In genomic region chr11:8566613-8567210, GRCh38 we compare ENCODE assay signal across 8 cellular contexts. TPM values are rescaled to one million over a fixed set of nuclear protein-coding genes. Genes with fewer than 3 reads are reported as not detected.
DNase-seq lines count a peak whose midpoint lies in the region; ATAC-seq and TF ChIP-seq lines count a peak whose summit lies in the region.

No MANE protein-coding gene starts in this region.

- no peak overlapping the region for H3K4me2 ChIP-seq in osteoblast (ENCODE audit: insufficient read depth, low read length)

- intact Hi-C loops in activated CD4-positive, alpha-beta T cell treated with anti-CD3 and anti-CD28 coated beads for 36 hours (cut with DNase I, micrococcal nuclease) = loop anchor here (1.0 to 2.0 kb wide), 7 partner anchors 228 to 560 kb away; no protein-coding TSS in a partner anchor
- intact Hi-C loops in esophagus muscularis mucosa (cut with DNase I) = loop anchor here (2.0 to 5.0 kb wide), 2 partner anchors 228 to 339 kb away; no protein-coding TSS in a partner anchor

- peaks cover 22% of the 10 kb centered on the region for H3K27me3 Mint-ChIP-seq in activated CD4-positive, alpha-beta T cell treated with anti-CD3 and anti-CD28 coated beads for 36 hours
- peaks cover 9% of the 10 kb centered on the region for H3K27me3 Mint-ChIP-seq in activated naive CD8-positive, alpha-beta T cell treated with anti-CD3 and anti-CD28 coated beads for 36 hours

- no peaks in the 10 kb centered on the region for H3K9me3 Mint-ChIP-seq in activated CD4-positive, alpha-beta T cell treated with anti-CD3 and anti-CD28 coated beads for 36 hours (ENCODE audit: low read depth)
- H3K9me3 Mint-ChIP-seq in activated naive CD8-positive, alpha-beta T cell treated with anti-CD3 and anti-CD28 coated beads for 36 hours = peaks cover 2% of the 10 kb centered on the region

- H3K27me3 ChIP-seq in Peyer's patch (no peaks in the 10 kb centered on the region), esophagus muscularis mucosa (no peaks in the 10 kb centered on the region), osteoblast (ENCODE audit: insufficient read depth, low read length) (peaks cover 28% of the 10 kb centered on the region)

- peak; percentile 75 for TF ChIP-seq RAD21 in Ishikawa (IDR thresholded peaks at IDR 0.05; ENCODE audit: low read depth)

- H3K27ac Mint-ChIP-seq in activated CD4-positive, alpha-beta T cell treated with anti-CD3 and anti-CD28 coated beads for 36 hours = no peak overlapping the region
- no peak overlapping the region for H3K27ac Mint-ChIP-seq in activated naive CD8-positive, alpha-beta T cell treated with anti-CD3 and anti-CD28 coated beads for 36 hours

- H3K36me3 ChIP-seq in Peyer's patch (no peaks in the 10 kb centered on the region), esophagus muscularis mucosa (no peaks in the 10 kb centered on the region), osteoblast (ENCODE audit: insufficient read depth, low read length) (no peaks in the 10 kb centered on the region)

- TF ChIP-seq EP300 in Ishikawa (IDR thresholded peaks at IDR 0.05; ENCODE audit: borderline replicate concordance) (no peak), esophagus muscularis mucosa (IDR thresholded peaks at IDR 0.05) (no peak)

- TF ChIP-seq CTCF in Peyer's patch (IDR thresholded peaks at IDR 0.05) = peak; percentile 28 to 75 (median 68)
- peak; percentile 64 to 77 (median 77) for TF ChIP-seq CTCF in esophagus muscularis mucosa (IDR thresholded peaks at IDR 0.05)
- peak; percentile 63 for TF ChIP-seq CTCF in osteoblast (IDR thresholded peaks at IDR 0.05; ENCODE audit: extremely low read depth, low read depth, low read length)

- CTCF ChIA-PET in activated CD4-positive, alpha-beta T cell treated with anti-CD3 and anti-CD28 coated beads for 36 hours (lab: Charles Lee) = interaction anchor here (0.5 to 2.6 kb wide), 21 partner anchors 9 to 578 kb away, joined by 3 to 13 read pairs (median 4); partner anchors contain the start of gene LMO1

- no peaks in the 10 kb centered on the region for H3K36me3 Mint-ChIP-seq in activated CD4-positive, alpha-beta T cell treated with anti-CD3 and anti-CD28 coated beads for 36 hours (ENCODE audit: low read depth)
- no peaks in the 10 kb centered on the region for H3K36me3 Mint-ChIP-seq in activated naive CD8-positive, alpha-beta T cell treated with anti-CD3 and anti-CD28 coated beads for 36 hours

- H3K27ac ChIP-seq in Peyer's patch (no peak overlapping the region), esophagus muscularis mucosa (replicated peaks in 1 of 4) (no peak overlapping the region), osteoblast (ENCODE audit: low read depth, low read length) (no peak overlapping the region)

- H3K79me2 ChIP-seq in osteoblast (ENCODE audit: insufficient read depth, low read length) = no peaks in the 10 kb centered on the region

- peak; percentile 5 for DNase-seq in activated CD4-positive, alpha-beta T cell treated with anti-CD3 and anti-CD28 coated beads for 36 hours
- DNase-seq in activated CD4-positive, alpha-beta T cell treated with anti-CD3 and anti-CD28 coated beads for 4 hours = no peak
- DNase-seq in Peyer's patch = no peak
- DNase-seq in esophagus muscularis mucosa (ENCODE audit: extremely low spot score) = no peak
- DNase-seq in osteoblast (ENCODE audit: insufficient read length, low spot score, missing footprints) = no peak
- DNase-seq in activated naive CD8-positive, alpha-beta T cell treated with anti-CD3 and anti-CD28 coated beads for 36 hours = no peak

- H4K20me1 ChIP-seq in osteoblast (ENCODE audit: insufficient read depth, low read length) = no peaks in the 10 kb centered on the region

- H3K4me3 ChIP-seq in Peyer's patch = no peak overlapping the region
- no peak overlapping the region for H3K4me3 ChIP-seq in esophagus muscularis mucosa
- H3K4me3 ChIP-seq in osteoblast (ENCODE audit: insufficient read depth, low read length) = no peak overlapping the region

- ATAC-seq in activated CD4-positive, alpha-beta T cell treated with anti-CD3 and anti-CD28 coated beads for 36 hours = peak; percentile 30
- no peak for ATAC-seq in HG03039 (IDR thresholded peaks at IDR 0.05; ENCODE audit: unreplicated experiment)

- 44% methylated on average over 5 of the region's 5 CpGs for WGBS in esophagus muscularis mucosa

- POLR2A ChIA-PET in activated CD4-positive, alpha-beta T cell treated with anti-CD3 and anti-CD28 coated beads for 36 hours (lab: Charles Lee) = no interaction called here

- H3K9me3 ChIP-seq in Peyer's patch = no peaks in the 10 kb centered on the region
- H3K9me3 ChIP-seq in esophagus muscularis mucosa = peaks cover 0 to 3% (median 0%) of the 10 kb centered on the region in 4 donors
- H3K9me3 ChIP-seq in osteoblast (ENCODE audit: low read depth, low read length) = no peaks in the 10 kb centered on the region

- peaks cover 2% of the 10 kb centered on the region for H3K4me1 Mint-ChIP-seq in activated CD4-positive, alpha-beta T cell treated with anti-CD3 and anti-CD28 coated beads for 36 hours
- peaks cover 3% of the 10 kb centered on the region for H3K4me1 Mint-ChIP-seq in activated naive CD8-positive, alpha-beta T cell treated with anti-CD3 and anti-CD28 coated beads for 36 hours

- H3K4me1 ChIP-seq in Peyer's patch (no peaks in the 10 kb centered on the region), esophagus muscularis mucosa (peaks cover 0 to 9% (median 4%) of the 10 kb centered on the region in 4 donors), osteoblast (ENCODE audit: insufficient read depth, low read length) (peaks cover 9% of the 10 kb centered on the region)

- H3K4me3 Mint-ChIP-seq in activated CD4-positive, alpha-beta T cell treated with anti-CD3 and anti-CD28 coated beads for 36 hours = no peak overlapping the region
- no peak overlapping the region for H3K4me3 Mint-ChIP-seq in activated naive CD8-positive, alpha-beta T cell treated with anti-CD3 and anti-CD28 coated beads for 36 hours

- TF ChIP-seq POLR2A in Peyer's patch (IDR thresholded peaks at IDR 0.05) (no peak), esophagus muscularis mucosa (IDR thresholded peaks at IDR 0.05; ENCODE audit: low read depth) (no peak)

- no peak overlapping the region for H2AFZ ChIP-seq in osteoblast (ENCODE audit: low read length)

TF ChIP-seq in Ishikawa, 13 proteins besides CTCF, POLR2A, EP300 and RAD21:
- TF ChIP-seq ZBTB7A (IDR thresholded peaks at IDR 0.05; ENCODE audit: low read depth) (no peak), EGR1 (IDR thresholded peaks at IDR 0.05) (no peak), CREB1 (IDR thresholded peaks at IDR 0.05; ENCODE audit: low read depth) (no peak), REST (IDR thresholded peaks at IDR 0.05; ENCODE audit: low read depth) (no peak), CEBPB (IDR thresholded peaks at IDR 0.05) (no peak), TAF1 (IDR thresholded peaks at IDR 0.05; ENCODE audit: low read depth) (no peak), MAX (IDR thresholded peaks at IDR 0.05) (no peak), TEAD4 (IDR thresholded peaks at IDR 0.05) (no peak), YY1 (IDR thresholded peaks at IDR 0.05; ENCODE audit: low read depth) (no peak), NFIC (IDR thresholded peaks at IDR 0.05) (no peak), USF1 (IDR thresholded peaks at IDR 0.05) (no peak), TCF12 (IDR thresholded peaks at IDR 0.05; ENCODE audit: low read depth) (no peak), FOXM1 (IDR thresholded peaks at IDR 0.05; ENCODE audit: borderline replicate concordance, low read depth) (no peak)

RNA-seq across cellular contexts. Expression of gene STK33, which starts 27.3 kb away (rescaled TPM):
- total RNA-seq in activated CD4-positive, alpha-beta T cell treated with anti-CD3 and anti-CD28 coated beads for 36 hours = 1 to 10 TPM in 1 of 2 experiments, under 1 TPM in 1; 0.55 to 1.4 TPM
- total RNA-seq in Peyer's patch (10 to 100 TPM in 1 of 4 donors, 1 to 10 TPM in 3; 1.9 to 18.9 (median 3.1) TPM), esophagus muscularis mucosa (10 to 100 TPM; 12.7 to 29.1 (median 19.8) TPM), osteoblast (0.72 and 1.2 TPM in 2 replicates)
- total RNA-seq in activated naive CD8-positive, alpha-beta T cell treated with anti-CD3 and anti-CD28 coated beads for 36 hours = 1 to 10 TPM; 3.8 to 5.2 TPM
